Comparison of ENCODE assay signal across 11 cellular contexts in the genomic region with DNA sequence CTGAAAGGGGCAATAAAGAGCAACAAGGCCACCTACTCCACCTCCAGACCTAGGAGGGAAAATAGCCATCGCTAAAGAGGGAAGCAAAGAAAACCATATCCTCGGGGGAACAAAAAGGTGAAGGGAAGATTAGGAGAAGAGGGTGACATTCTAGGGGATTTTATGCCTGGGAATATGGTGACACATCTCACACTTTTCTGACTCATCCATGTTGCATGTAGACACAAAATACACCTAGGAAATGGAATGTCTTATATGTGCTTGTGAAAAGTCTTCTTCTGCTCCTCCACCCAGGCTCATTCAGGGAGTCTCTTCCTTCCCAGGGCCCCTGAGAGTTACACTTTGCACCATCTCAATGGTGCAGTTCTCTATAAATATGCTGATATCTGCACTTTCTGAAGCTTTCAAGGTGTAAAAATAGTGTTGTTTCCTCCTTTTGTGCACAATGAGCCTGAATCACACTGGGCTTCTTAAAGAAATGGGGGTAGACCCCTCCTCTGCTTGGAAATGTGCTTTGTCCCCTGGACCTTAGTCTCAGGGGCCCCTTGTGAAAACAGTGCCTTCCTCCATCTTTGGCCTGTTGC.
DNase-seq lines count a peak whose midpoint lies in the region; ATAC-seq and TF ChIP-seq lines count a peak whose summit lies in the region.
"Had no signal": no experiment of that assay in that cellular context is flagged by ENCODE, and none has a peak within 500 bp of the region (broad histone marks: within the 10 kb centered on the region; RNA-seq: fewer than 3 reads in every experiment).

No MANE protein-coding gene starts in this region.

- H2AFZ ChIP-seq in IMR-90 (replicated peaks; ENCODE audit: low read length, poor library complexity), result no peak overlapping the region
- H2AFZ ChIP-seq: GM23338 had no signal

- H2AK9ac ChIP-seq in IMR-90 (replicated peaks; ENCODE audit: low read depth, low read length, poor library complexity), result no peak overlapping the region

- H4K5ac ChIP-seq in IMR-90 (ENCODE audit: low read depth, low read length), result no peak overlapping the region

- no peaks in the 10 kb centered on the region for H4K20me1 ChIP-seq in IMR-90 (ENCODE audit: insufficient read depth, low read length)

- intact Hi-C loops in IMR-90 (cut with micrococcal nuclease) (no loop called here), A673 (cut with micrococcal nuclease; ENCODE audit: unreplicated experiment) (no loop called here), spleen (cut with DNase I; ENCODE audit: low total_unique reads) (no loop called here)

- no peak overlapping the region for H3K18ac ChIP-seq in IMR-90 (ENCODE audit: low read depth, low read length)

- in situ Hi-C loops in IMR-90 (cut with MboI; ENCODE audit: low sequenced_read_pairs), result no loop called here

- no peak overlapping the region for H3K9ac ChIP-seq in IMR-90 (ENCODE audit: low read depth, low read length)

- H3K4me2 ChIP-seq in IMR-90 (ENCODE audit: low read depth, low read length), result no peak overlapping the region
- H3K4me2 ChIP-seq: GM23338 had no signal

- H3K9me3 ChIP-seq in IMR-90 (ENCODE audit: control insufficient read depth, insufficient read depth, low read length) (no peaks in the 10 kb centered on the region), RWPE2 (ENCODE audit: severe bottlenecking) (no peaks in the 10 kb centered on the region), A673 (ENCODE audit: low read depth, low read length, poor library complexity, severe bottlenecking) (no peaks in the 10 kb centered on the region), spleen (peaks cover 0 to 6% (median 0%) of the 10 kb centered on the region in 8 donors)

- no peaks in the 10 kb centered on the region for H3K36me3 ChIP-seq in IMR-90 (ENCODE audit: control insufficient read depth, insufficient read depth, low read length)
- H3K36me3 ChIP-seq in RWPE2 (ENCODE audit: low read depth), result no peaks in the 10 kb centered on the region
- H3K36me3 ChIP-seq in A673 (ENCODE audit: insufficient read depth, low read length, poor library complexity, severe bottlenecking), result no peaks in the 10 kb centered on the region
- no peaks in the 10 kb centered on the region for H3K36me3 ChIP-seq in spleen

- no peak overlapping the region for H3K14ac ChIP-seq in IMR-90 (replicated peaks; ENCODE audit: low read depth, low read length)

- no CpG with 5 or more reads among the region's 2 CpGs for WGBS in IMR-90 (ENCODE audit: extremely low coverage in 2 of 2, insufficient read length in 1 of 2), 2 experiments
- WGBS in spleen, 5 donors, result 91 to 98% (median 91%) methylated on average over 2 of the region's 2 CpGs

- dilution Hi-C loops in IMR-90 (cut with HindIII; ENCODE audit: low sequenced_read_pairs, unreplicated experiment), result no loop called here

- TF ChIP-seq POLR2A in IMR-90 (IDR thresholded peaks at IDR 0.05; ENCODE audit: low read depth, low read length) (no peak), spleen (IDR thresholded peaks at IDR 0.05) (no peak)

- H3K23ac ChIP-seq in IMR-90 (ENCODE audit: low read depth, low read length), result no peak overlapping the region

- H3K4me1 ChIP-seq in IMR-90 (ENCODE audit: control insufficient read depth, insufficient read depth, low read length), result no peaks in the 10 kb centered on the region
- peaks cover 3% of the 10 kb centered on the region for H3K4me1 ChIP-seq in RWPE2 (ENCODE audit: insufficient read depth, poor library complexity, severe bottlenecking)
- H3K4me1 ChIP-seq in A673 (ENCODE audit: insufficient read depth, low read length, poor library complexity, severe bottlenecking), result no peaks in the 10 kb centered on the region
- no peaks in the 10 kb centered on the region for H3K4me1 ChIP-seq in spleen

- no peak overlapping the region for H2BK5ac ChIP-seq in IMR-90 (ENCODE audit: low read depth, low read length, poor library complexity, severe bottlenecking)

- TF ChIP-seq RAD21 in IMR-90 (IDR thresholded peaks at IDR 0.05; ENCODE audit: low read length), result no peak

- no peak overlapping the region for H4K8ac ChIP-seq in IMR-90 (ENCODE audit: low read depth in 2 of 2, low read length in 2 of 2)

- peak; percentile 25 for DNase-seq in ELR (ENCODE audit: low read depth)
- no peak for DNase-seq in IMR-90
- DNase-seq in RWPE2 (ENCODE audit: low spot score), result no peak
- peak; percentile 59 for DNase-seq in kidney tubule cell (ENCODE audit: low spot score)
- no peak for DNase-seq in NCI-H146 treated with DMSO at 0.1 percent for 48 hours (lab: John Stamatoyannopoulos, UW; ENCODE audit: unreplicated experiment)
- DNase-seq in A673 (ENCODE audit: low spot score), result no peak
- DNase-seq in spleen, result no peak
- DNase-seq: CD8-positive, alpha-beta T cell; COR-L47; H7 had no signal

- POLR2A ChIA-PET in IMR-90 (lab: Charles Lee; ENCODE audit: unreplicated experiment), result no interaction called here
- POLR2A ChIA-PET in A673 (lab: Charles Lee; ENCODE audit: low non-redundant PET), result no interaction called here

- H3K79me1 ChIP-seq in IMR-90 (ENCODE audit: low read depth in 1 of 2, low read length in 2 of 2), result no peaks in the 10 kb centered on the region

- no peak overlapping the region for H3K56ac ChIP-seq in IMR-90 (ENCODE audit: extremely low read depth, insufficient read depth, low read length)

- H2BK120ac ChIP-seq in IMR-90 (ENCODE audit: low read depth, low read length), result no peak overlapping the region

- no peak overlapping the region for H2AK5ac ChIP-seq in IMR-90 (ENCODE audit: low read depth, low read length)

- H2BK15ac ChIP-seq in IMR-90 (ENCODE audit: low read depth, low read length), result no peak overlapping the region

- no peak overlapping the region for H2BK20ac ChIP-seq in IMR-90 (ENCODE audit: low read depth, low read length)

- TF ChIP-seq CTCF in IMR-90 (conservative IDR thresholded peaks at IDR 0.05; ENCODE audit: low read depth, low read length), result no peak
- no peak for TF ChIP-seq CTCF in RWPE2 (IDR thresholded peaks at IDR 0.05; ENCODE audit: poor library complexity, severe bottlenecking)
- TF ChIP-seq CTCF in A673 (conservative IDR thresholded peaks at IDR 0.05; ENCODE audit: low read depth, low read length), result no peak
- TF ChIP-seq CTCF in spleen (IDR thresholded peaks at IDR 0.05 in 8 of 11, conservative IDR thresholded peaks at IDR 0.05 in 3 of 11), result no peak

- BruUV-seq in IMR-90 (replicated peaks; lab: Mats Ljungman, UMichigan) (no TSS peak), A673 (replicated peaks; lab: Mats Ljungman, UMichigan) (no TSS peak)

- CTCF ChIA-PET in IMR-90 (lab: Yijun Ruan, JAX), result no interaction called here
- CTCF ChIA-PET in A673 (lab: Charles Lee), result no interaction called here

- ATAC-seq in IMR-90 (ENCODE audit: low read depth), result no peak
- ATAC-seq in RWPE2 (ENCODE audit: low read depth), result peak; percentile 31; the same call in 1 of the 3 replicates
- ATAC-seq: CD8-positive, alpha-beta T cell; GM23338 had no signal

- no peak overlapping the region for H4K91ac ChIP-seq in IMR-90 (ENCODE audit: insufficient read depth, low read depth, low read length)

- H3K9me1 ChIP-seq in IMR-90 (ENCODE audit: insufficient read depth, low read length), result no peaks in the 10 kb centered on the region

- no peak overlapping the region for H3K4ac ChIP-seq in IMR-90 (ENCODE audit: low read depth, low read length)

- H3K27ac ChIP-seq in IMR-90 (ENCODE audit: insufficient read depth, low read length), result no peak overlapping the region
- no peak overlapping the region for H3K27ac ChIP-seq in RWPE2 (ENCODE audit: poor library complexity, severe bottlenecking)
- H3K27ac ChIP-seq in A673 (ENCODE audit: low read depth, low read length, poor library complexity, severe bottlenecking), result no peak overlapping the region
- no peak overlapping the region for H3K27ac ChIP-seq in spleen

- H3K4me3 ChIP-seq in IMR-90 (ENCODE audit: insufficient read depth, low read depth, low read length) (no peak overlapping the region), RWPE2 (ENCODE audit: severe bottlenecking) (no peak overlapping the region), A673 (ENCODE audit: low read depth, low read length, poor library complexity, severe bottlenecking) (no peak overlapping the region), spleen (no peak overlapping the region)
- H3K4me3 ChIP-seq: GM23338 had no signal

- H3K27me3 ChIP-seq in IMR-90 (ENCODE audit: control insufficient read depth, insufficient read depth, low read length), result no peaks in the 10 kb centered on the region
- H3K27me3 ChIP-seq in RWPE2 (ENCODE audit: insufficient read depth, poor library complexity, severe bottlenecking), result no peaks in the 10 kb centered on the region
- H3K27me3 ChIP-seq in A673 (replicated peaks; ENCODE audit: insufficient read depth, low read depth, low read length, poor library complexity), result no peaks in the 10 kb centered on the region
- no peaks in the 10 kb centered on the region for H3K27me3 ChIP-seq in spleen (replicated peaks in 1 of 7)

TF ChIP-seq in IMR-90, 13 proteins besides CTCF, POLR2A, EP300 and RAD21:
- TF ChIP-seq MAFK (IDR thresholded peaks at IDR 0.05; ENCODE audit: low read depth, low read length) (peak; percentile 56), FOS (IDR thresholded peaks at IDR 0.05; ENCODE audit: low read depth, low read length) (no peak)

Comparison
In these comparisons a context has a peak if more than half of its experiments do, and no peak if none do; other contexts are left out.
1. DNase-seq: peak in ELR (single experiment) and kidney tubule cell (single experiment); none in IMR-90 (single experiment), RWPE2 (single experiment), NCI-H146 treated with DMSO at 0.1 percent for 48 hours (single experiment), A673 (single experiment) and spleen (single experiment).